ENCODE assay signal across 8 cellular contexts in the genomic region with DNA sequence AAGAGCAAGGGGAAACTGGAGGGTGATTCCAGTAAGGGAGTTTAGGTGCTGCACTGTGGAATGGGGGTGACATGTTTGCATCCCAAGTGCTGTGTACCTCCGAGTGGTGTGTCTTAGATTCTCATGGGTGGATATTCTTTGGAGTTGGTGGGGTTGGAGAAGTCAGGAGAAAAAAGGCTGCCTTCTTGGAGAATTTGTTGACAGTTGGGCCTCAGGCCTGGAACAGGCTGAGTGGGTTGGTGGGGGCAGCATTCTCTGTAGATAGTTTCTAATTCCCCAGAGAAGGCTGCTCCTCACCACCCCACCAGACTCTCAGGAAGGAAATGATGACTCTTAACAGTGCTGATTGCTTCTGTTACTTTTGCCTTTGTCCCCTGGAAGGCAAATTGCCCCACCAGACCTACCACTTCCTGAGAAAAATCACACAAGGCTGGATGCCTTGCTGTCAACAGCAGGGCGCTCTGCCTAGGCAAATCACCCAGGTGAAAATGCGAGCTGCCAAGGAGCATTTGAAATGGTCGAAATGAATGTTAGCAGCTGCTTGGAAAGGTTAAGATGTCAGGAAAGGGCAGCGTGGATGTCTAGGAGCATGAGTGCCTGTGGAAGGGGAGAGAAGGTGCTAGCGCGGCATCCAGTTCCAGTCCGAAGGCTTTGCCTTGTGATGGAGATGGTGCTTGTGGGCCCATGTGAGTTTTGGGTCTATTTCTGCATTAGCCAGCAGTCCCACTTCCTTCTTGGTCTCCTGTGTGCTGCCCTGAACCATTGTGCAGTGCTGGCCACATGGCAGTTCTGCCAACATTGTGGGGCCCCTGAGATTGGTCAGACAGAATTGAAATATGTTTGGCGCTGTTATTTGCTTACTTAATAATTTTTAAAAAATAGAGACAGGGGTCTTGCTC. TPM values are rescaled to one million over a fixed set of nuclear protein-coding genes. Genes with fewer than 3 reads are reported as not detected.
DNase-seq lines count a peak whose midpoint lies in the region; ATAC-seq lines count a peak whose summit lies in the region.

No MANE protein-coding gene starts in this region.

- H3K9me3 Mint-ChIP-seq in natural killer cell treated with Interleukin-12 subunit alpha and Interleukin-12 subunit beta and Interleukin-15 and Interleukin-18, amount 100 ng/mL, for 72 hours = no peaks in the 10 kb centered on the region

- H3K27me3 Mint-ChIP-seq in natural killer cell treated with Interleukin-12 subunit alpha and Interleukin-12 subunit beta and Interleukin-15 and Interleukin-18, amount 100 ng/mL, for 72 hours = no peaks in the 10 kb centered on the region

- peak overlapping the region; percentile 87 for H3K4me3 Mint-ChIP-seq in natural killer cell treated with Interleukin-12 subunit alpha and Interleukin-12 subunit beta and Interleukin-15 and Interleukin-18, amount 100 ng/mL, for 72 hours

- ATAC-seq in GM18498 (IDR thresholded peaks at IDR 0.05; ENCODE audit: unreplicated experiment) (peak; percentile 85), GM21737 (IDR thresholded peaks at IDR 0.05; ENCODE audit: unreplicated experiment) (peak; percentile 86)
- ATAC-seq in natural killer cell treated with Interleukin-12 subunit alpha and Interleukin-12 subunit beta and Interleukin-15 and Interleukin-18, amount 100 ng/mL, for 72 hours = peak; percentile 91 to 93

- H3K27ac Mint-ChIP-seq in natural killer cell treated with Interleukin-12 subunit alpha and Interleukin-12 subunit beta and Interleukin-15 and Interleukin-18, amount 100 ng/mL, for 72 hours = peak overlapping the region; percentile 89

- peaks cover 10% of the 10 kb centered on the region for H3K36me3 Mint-ChIP-seq in natural killer cell treated with Interleukin-12 subunit alpha and Interleukin-12 subunit beta and Interleukin-15 and Interleukin-18, amount 100 ng/mL, for 72 hours

- DNase-seq in Kasumi-1 (lab: John Stamatoyannopoulos, UW) (peak; percentile 96 to 97), hippocampal formation (lab: John Stamatoyannopoulos, UW) (no peak), COLO668 (lab: John Stamatoyannopoulos, UW; ENCODE audit: unreplicated experiment) (no peak), NCI-H226 (no peak)
- DNase-seq in activated T-helper 9 cell treated with anti-CD3 and anti-CD28 coated beads, Interleukin-2, amount 50 U/mL, for 16 hours (ENCODE audit: low read depth) = peak; percentile 28
- peak; percentile 83 for DNase-seq in natural killer cell treated with Interleukin-12 subunit alpha and Interleukin-12 subunit beta and Interleukin-15 and Interleukin-18, amount 100 ng/mL, for 72 hours (ENCODE audit: low spot score)

- peaks cover 50 to 59% of the 10 kb centered on the region in 2 donors for H3K4me1 Mint-ChIP-seq in natural killer cell treated with Interleukin-12 subunit alpha and Interleukin-12 subunit beta and Interleukin-15 and Interleukin-18, amount 100 ng/mL, for 72 hours (ENCODE audit: low read depth in 2 of 2)

RNA-seq across cellular contexts. Expression of gene SORL1, which starts 30.4 kb away (rescaled TPM):
- 10 to 100 TPM; 26.8 to 45.5 TPM for total RNA-seq in natural killer cell treated with Interleukin-12 subunit alpha and Interleukin-12 subunit beta and Interleukin-15 and Interleukin-18, amount 100 ng/mL, for 72 hours

Comparison
In these comparisons a context has a peak if more than half of its experiments do, and no peak if none do; other contexts are left out.
1. DNase-seq: peak in Kasumi-1 (2 of 2), activated T-helper 9 cell treated with anti-CD3 and anti-CD28 coated beads, Interleukin-2, amount 50 U/mL, for 16 hours (single experiment) and natural killer cell treated with Interleukin-12 subunit alpha and Interleukin-12 subunit beta and Interleukin-15 and Interleukin-18, amount 100 ng/mL, for 72 hours (single experiment); none in hippocampal formation (0 of 2), COLO668 (single experiment) and NCI-H226 (single experiment).
2. Peak in every context shown above with its lines, with median percentiles within 50 percentile points of each other: ATAC-seq.